In genomic region chr2:160652236-160652635, GRCh38 we compare ENCODE assay signal across 9 cellular contexts.
DNase-seq lines count a peak whose midpoint lies in the region; ATAC-seq and TF ChIP-seq lines count a peak whose summit lies in the region.
"Had no signal": no experiment of that assay in that cellular context is flagged by ENCODE, and none has a peak within 500 bp of the region (broad histone marks: within the 10 kb centered on the region; RNA-seq: fewer than 3 reads in every experiment).

No MANE protein-coding gene starts in this region.

- TF ChIP-seq CTCF in sigmoid colon (IDR thresholded peaks at IDR 0.05) (no peak), hepatocyte (IDR thresholded peaks at IDR 0.05; ENCODE audit: poor library complexity) (no peak)

- intact Hi-C loops in Right ventricle myocardium superior (cut with DNase I) (no loop called here), sigmoid colon (cut with DNase I) (no loop called here)

- H4K20me1 ChIP-seq in hepatocyte (ENCODE audit: insufficient read depth, poor library complexity, severe bottlenecking) = no peaks in the 10 kb centered on the region

- peak overlapping the region; percentile 0 for H3K4me3 Mint-ChIP-seq in activated CD8-positive, alpha-beta T cell treated with anti-CD3 and anti-CD28 coated beads, Interleukin-2, amount 10 ng/mL, durations not matched to agents 7 days and 5 days

- H3K9me3 ChIP-seq in sigmoid colon (no peaks in the 10 kb centered on the region), hepatocyte (ENCODE audit: low read depth) (no peaks in the 10 kb centered on the region)

- peaks cover 3% of the 10 kb centered on the region for H3K27me3 Mint-ChIP-seq in activated CD8-positive, alpha-beta T cell treated with anti-CD3 and anti-CD28 coated beads, Interleukin-2, amount 10 ng/mL, durations not matched to agents 7 days and 5 days (ENCODE audit: low read depth)

- H3K79me2 ChIP-seq in hepatocyte = no peaks in the 10 kb centered on the region

- H3K9me2 ChIP-seq in hepatocyte (replicated peaks; ENCODE audit: insufficient read depth) = no peaks in the 10 kb centered on the region

- H2AFZ ChIP-seq in hepatocyte = no peak overlapping the region

- H3K27ac ChIP-seq in sigmoid colon (no peak overlapping the region), hepatocyte (no peak overlapping the region)

- no peaks in the 10 kb centered on the region for H3K36me3 ChIP-seq in sigmoid colon
- no peaks in the 10 kb centered on the region for H3K36me3 ChIP-seq in hepatocyte (replicated peaks; ENCODE audit: insufficient read depth, low read depth)

- 43 to 63% methylated on average over 5 of the region's 5 CpGs for WGBS in sigmoid colon, 2 donors
- WGBS in hepatocyte (ENCODE audit: low lambda C conversion rate, missing lambda C conversion rate) = 80% methylated on average over 5 of the region's 5 CpGs

- DNase-seq in A172 (ENCODE audit: low spot score) (peak; percentile 48), Right ventricle myocardium superior (peak; percentile 55), sigmoid colon (no peak), hepatocyte (ENCODE audit: low spot score) (no peak), NCI-H1417 (lab: John Stamatoyannopoulos, UW) (no peak)
- DNase-seq in activated CD8-positive, alpha-beta T cell treated with anti-CD3 and anti-CD28 coated beads, Interleukin-2, amount 10 ng/mL, durations not matched to agents 7 days and 5 days = peak; percentile 86
- peak; percentile 4 to 28 for DNase-seq in stimulated activated CD8-positive, alpha-beta memory T cell treated with anti-CD3 and anti-CD28 coated beads, Interleukin-2, amount 100 ng/mL, for 1 hour (ENCODE audit: low read depth in 2 of 2)
- DNase-seq: naive B cell had no signal

- H3K4me1 Mint-ChIP-seq in activated CD8-positive, alpha-beta T cell treated with anti-CD3 and anti-CD28 coated beads, Interleukin-2, amount 10 ng/mL, durations not matched to agents 7 days and 5 days (ENCODE audit: low read depth) = peaks cover 29% of the 10 kb centered on the region

- POLR2A ChIA-PET in activated CD8-positive, alpha-beta T cell treated with anti-CD3 and anti-CD28 coated beads, Interleukin-2, amount 10 ng/mL, durations not matched to agents 7 days and 5 days (lab: Charles Lee) = no interaction called here

- no peak overlapping the region for H3K4me2 ChIP-seq in hepatocyte

- no peaks in the 10 kb centered on the region for H3K27me3 ChIP-seq in sigmoid colon
- no peaks in the 10 kb centered on the region for H3K27me3 ChIP-seq in hepatocyte

- H3K27ac Mint-ChIP-seq in activated CD8-positive, alpha-beta T cell treated with anti-CD3 and anti-CD28 coated beads, Interleukin-2, amount 10 ng/mL, durations not matched to agents 7 days and 5 days = peak overlapping the region; percentile 62

- H3K4me3 ChIP-seq in sigmoid colon = no peak overlapping the region
- H3K4me3 ChIP-seq in hepatocyte = no peak overlapping the region

- TF ChIP-seq EP300 in sigmoid colon (IDR thresholded peaks at IDR 0.05) = no peak

- H3K4me1 ChIP-seq in sigmoid colon (peaks cover 0 to 32% (median 13%) of the 10 kb centered on the region in 4 donors), hepatocyte (ENCODE audit: insufficient read depth) (no peaks in the 10 kb centered on the region)

- CTCF ChIA-PET in activated CD8-positive, alpha-beta T cell treated with anti-CD3 and anti-CD28 coated beads, Interleukin-2, amount 10 ng/mL, durations not matched to agents 7 days and 5 days (lab: Charles Lee) = no interaction called here

- ATAC-seq in HG03378 (IDR thresholded peaks at IDR 0.05; ENCODE audit: unreplicated experiment) = peak; percentile 61
- ATAC-seq in activated CD8-positive, alpha-beta T cell treated with anti-CD3 and anti-CD28 coated beads, Interleukin-2, amount 10 ng/mL, durations not matched to agents 7 days and 5 days = peak; percentile 99
- ATAC-seq in Right ventricle myocardium superior (ENCODE audit: poor library complexity) = no peak

- TF ChIP-seq POLR2A in sigmoid colon (IDR thresholded peaks at IDR 0.05) = no peak

- H3K36me3 Mint-ChIP-seq in activated CD8-positive, alpha-beta T cell treated with anti-CD3 and anti-CD28 coated beads, Interleukin-2, amount 10 ng/mL, durations not matched to agents 7 days and 5 days (ENCODE audit: low read depth) = no peaks in the 10 kb centered on the region
- H3K36me3 Mint-ChIP-seq: naive B cell had no signal

- H3K9me3 Mint-ChIP-seq in activated CD8-positive, alpha-beta T cell treated with anti-CD3 and anti-CD28 coated beads, Interleukin-2, amount 10 ng/mL, durations not matched to agents 7 days and 5 days (ENCODE audit: insufficient read depth) = no peaks in the 10 kb centered on the region
- H3K9me3 Mint-ChIP-seq: naive B cell had no signal

Comparison
In these comparisons a context has a peak if more than half of its experiments do, and no peak if none do; other contexts are left out.
1. DNase-seq: peak in A172 (single experiment), activated CD8-positive, alpha-beta T cell treated with anti-CD3 and anti-CD28 coated beads, Interleukin-2, amount 10 ng/mL, durations not matched to agents 7 days and 5 days (single experiment), Right ventricle myocardium superior (single experiment) and stimulated activated CD8-positive, alpha-beta memory T cell treated with anti-CD3 and anti-CD28 coated beads, Interleukin-2, amount 100 ng/mL, for 1 hour (2 of 2); none in sigmoid colon (single experiment), hepatocyte (single experiment) and NCI-H1417 (0 of 3).